ENCODE assay signal across 8 cellular contexts in the genomic region with DNA sequence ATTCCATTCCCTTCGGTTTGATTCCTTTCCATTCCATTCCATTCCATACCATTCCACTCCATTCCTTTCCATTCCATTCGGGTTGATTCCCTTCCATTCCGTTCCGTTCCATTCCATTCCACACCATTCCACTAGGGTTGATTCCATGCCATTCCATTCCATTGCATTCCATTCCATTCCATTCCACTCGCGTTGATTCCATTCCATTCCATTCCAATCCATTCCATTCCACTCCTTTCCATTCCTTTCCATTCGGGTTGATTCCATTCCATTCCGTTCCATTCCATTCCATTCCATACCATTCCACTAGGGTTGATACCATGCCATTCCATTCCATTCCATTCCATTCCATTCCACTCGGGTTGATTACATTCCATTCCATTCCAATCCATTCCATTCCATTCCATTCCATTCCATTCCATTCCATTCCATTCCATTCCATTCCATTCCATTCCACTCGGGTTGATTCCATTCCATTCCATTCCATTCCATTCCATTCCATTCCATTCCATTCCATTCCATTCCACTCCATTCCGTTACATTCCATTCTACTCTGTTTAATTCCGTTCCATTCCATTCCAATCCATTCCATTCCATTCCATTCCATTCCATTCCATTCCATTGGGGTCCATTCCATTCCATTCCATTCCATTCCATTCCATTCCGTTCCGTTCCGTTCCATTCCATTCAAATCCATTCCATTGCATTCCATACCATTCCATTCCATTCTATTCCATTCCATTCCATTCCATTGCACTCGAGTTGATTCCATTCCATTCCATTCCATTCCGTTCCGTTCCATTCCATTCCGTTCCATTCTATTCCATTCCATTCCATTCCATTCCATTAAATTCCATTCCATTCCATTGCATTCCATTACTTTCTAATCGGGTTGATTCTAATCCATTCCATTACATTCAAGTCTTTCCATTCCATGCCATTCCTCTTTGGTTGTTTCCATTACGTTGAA.
A peak's percentile ranks its signal among the peaks of the same experiment; 100 is the strongest.
DNase-seq lines count a peak whose midpoint lies in the region; ATAC-seq and TF ChIP-seq lines count a peak whose summit lies in the region.
"Not testable (repeated sequence)": the region's sequence is repeated elsewhere in the genome, so short reads cannot be mapped to it uniquely, and the experiment has no call there.

No MANE protein-coding gene starts in this region.

- not testable (repeated sequence) for H3K36me3 ChIP-seq in A673 (ENCODE audit: insufficient read depth, low read length, poor library complexity, severe bottlenecking); heart left ventricle; naive thymus-derived CD4-positive, alpha-beta T cell (ENCODE audit: control insufficient read depth in 2 of 3, insufficient read depth in 3 of 3, low read length in 3 of 3)

- TF ChIP-seq POLR2A in heart left ventricle (IDR thresholded peaks at IDR 0.05): not testable (repeated sequence)

- ATAC-seq in GM18870 (IDR thresholded peaks at IDR 0.05; ENCODE audit: unreplicated experiment) (peak; percentile 77), HG03378 (IDR thresholded peaks at IDR 0.05; ENCODE audit: unreplicated experiment) (peak; percentile 76), heart left ventricle (peak; percentile 92 to 95 (median 94))
- peak; percentile 83 for ATAC-seq in naive thymus-derived CD4-positive, alpha-beta T cell

- POLR2A ChIA-PET in A673 (lab: Charles Lee; ENCODE audit: low non-redundant PET); naive thymus-derived CD4-positive, alpha-beta T cell (lab: Charles Lee): not testable (repeated sequence)

- 51 to 66% (median 58%) methylated on average over 21 of the region's 21 CpGs for WGBS in heart left ventricle, 4 donors

- TF ChIP-seq CTCF in A673 (conservative IDR thresholded peaks at IDR 0.05; ENCODE audit: low read depth, low read length); cardiac fibroblast (IDR thresholded peaks at IDR 0.05; ENCODE audit: low read depth, low read length); heart left ventricle (IDR thresholded peaks at IDR 0.05): not testable (repeated sequence)

- not testable (repeated sequence) for H3K27me3 Mint-ChIP-seq in naive thymus-derived CD4-positive, alpha-beta T cell

- peaks cover 0 to 36% (median 0%) of the 10 kb centered on the region in 7 donors for H3K4me1 Mint-ChIP-seq in naive thymus-derived CD4-positive, alpha-beta T cell

- H3K9me3 ChIP-seq in A673 (ENCODE audit: low read depth, low read length, poor library complexity, severe bottlenecking) (peaks cover 85% of the 10 kb centered on the region), heart left ventricle (peaks cover 0 to 85% (median 27%) of the 10 kb centered on the region in 12 donors)
- peaks cover 12 to 79% (median 25%) of the 10 kb centered on the region in 3 experiments for H3K9me3 ChIP-seq in naive thymus-derived CD4-positive, alpha-beta T cell (ENCODE audit: control insufficient read depth in 2 of 3, low read length in 3 of 3)

- H3K4me3 Mint-ChIP-seq in naive thymus-derived CD4-positive, alpha-beta T cell: peak overlapping the region in 2 of 10 donors; percentile 0 to 3

- not testable (repeated sequence) for BruUV-seq in A673 (replicated peaks; lab: Mats Ljungman, UMichigan)

- DNase-seq in A673 (ENCODE audit: low spot score) (peak; percentile 89), HCEC 1CT (peak; percentile 71), RKO (ENCODE audit: low spot score) (peak; percentile 85), cardiac fibroblast (ENCODE audit: low read depth in 2 of 2) (peak; percentile 77 to 92), heart left ventricle (peak in 2 of 5 donors; percentile 22 to 39)
- DNase-seq in naive thymus-derived CD4-positive, alpha-beta T cell: peak in 2 of 9 donors; percentile 7 to 14

- not testable (repeated sequence) for H3K4me3 ChIP-seq in A673 (ENCODE audit: low read depth, low read length, poor library complexity, severe bottlenecking); cardiac fibroblast (replicated peaks in 1 of 2; ENCODE audit: low read depth in 2 of 2, low read length in 2 of 2); heart left ventricle; naive thymus-derived CD4-positive, alpha-beta T cell (ENCODE audit: low read length)

- H3K27ac ChIP-seq in A673 (ENCODE audit: low read depth, low read length, poor library complexity, severe bottlenecking); heart left ventricle; naive thymus-derived CD4-positive, alpha-beta T cell (ENCODE audit: low read depth, low read length): not testable (repeated sequence)

- peaks cover 28 to 67% (median 60%) of the 10 kb centered on the region in 5 donors for H3K36me3 Mint-ChIP-seq in naive thymus-derived CD4-positive, alpha-beta T cell

- peaks cover 37 to 100% (median 79%) of the 10 kb centered on the region in 11 donors for H3K9me3 Mint-ChIP-seq in naive thymus-derived CD4-positive, alpha-beta T cell

- intact Hi-C loops in A673 (cut with micrococcal nuclease; ENCODE audit: unreplicated experiment); heart left ventricle (cut with DNase I); naive thymus-derived CD4-positive, alpha-beta T cell (cut with micrococcal nuclease): not testable (repeated sequence)

- H3K4me1 ChIP-seq in A673 (ENCODE audit: insufficient read depth, low read length, poor library complexity, severe bottlenecking); heart left ventricle; naive thymus-derived CD4-positive, alpha-beta T cell (ENCODE audit: control insufficient read depth in 2 of 2, insufficient read depth in 2 of 2, low read length in 2 of 2): not testable (repeated sequence)

- CTCF ChIA-PET in A673 (lab: Charles Lee); naive thymus-derived CD4-positive, alpha-beta T cell (lab: Charles Lee): not testable (repeated sequence)

- not testable (repeated sequence) for H3K27ac Mint-ChIP-seq in naive thymus-derived CD4-positive, alpha-beta T cell

- not testable (repeated sequence) for H3K27me3 ChIP-seq in A673 (replicated peaks; ENCODE audit: insufficient read depth, low read depth, low read length, poor library complexity); heart left ventricle; naive thymus-derived CD4-positive, alpha-beta T cell (ENCODE audit: control insufficient read depth in 2 of 2, insufficient read depth in 2 of 2, low read length in 2 of 2)
